In genomic region chr20:31815408-31816188, GRCh38 we compare ENCODE assay signal across 11 cellular contexts. TPM values are rescaled to one million over a fixed set of nuclear protein-coding genes. Genes with fewer than 3 reads are reported as not detected.
A peak's percentile ranks its signal among the peaks of the same experiment; 100 is the strongest.
DNase-seq lines count a peak whose midpoint lies in the region; FAIRE-seq and TF ChIP-seq lines count a peak whose summit lies in the region.
"Had no signal": no experiment of that assay in that cellular context is flagged by ENCODE, and none has a peak within 500 bp of the region (broad histone marks: within the 10 kb centered on the region; RNA-seq: fewer than 3 reads in every experiment).

No MANE protein-coding gene starts in this region.

- H3K27me3 ChIP-seq in mesendoderm (ENCODE audit: insufficient read depth, low read length, poor library complexity) (no peaks in the 10 kb centered on the region), smooth muscle cell (ENCODE audit: low read depth) (no peaks in the 10 kb centered on the region)

- no peak overlapping the region for H2AK5ac ChIP-seq in mesendoderm (ENCODE audit: low read length)

- H3K27ac ChIP-seq in mesendoderm (ENCODE audit: low read depth, low read length), result no peak overlapping the region
- no peak overlapping the region for H3K27ac ChIP-seq in smooth muscle cell (ENCODE audit: low read depth)
- H3K27ac ChIP-seq: epithelial cell of prostate had no signal

- DNase-seq in DMS 273 (lab: John Stamatoyannopoulos, UW; ENCODE audit: unreplicated experiment), result peak; percentile 76
- DNase-seq in HTR-8/SVneo (ENCODE audit: insufficient read length, low spot score), result peak; percentile 38
- DNase-seq in cerebellar cortex (ENCODE audit: low spot score), result peak; percentile 50
- peak; percentile 35 for DNase-seq in mesendoderm
- no peak for DNase-seq in globus pallidus (ENCODE audit: low spot score)
- DNase-seq in NCI-H2029 (lab: John Stamatoyannopoulos, UW), result no peak
- DNase-seq in smooth muscle cell (lab: John Stamatoyannopoulos, UW; ENCODE audit: unreplicated experiment), result no peak
- DNase-seq in activated T-cell treated with anti-CD3 and anti-CD28 coated beads for 4 hours, result no peak
- DNase-seq: HCEC 1CT had no signal

- no peak overlapping the region for H4K5ac ChIP-seq in mesendoderm (ENCODE audit: low read length)

- no peak overlapping the region for H2AFZ ChIP-seq in smooth muscle cell (ENCODE audit: low read depth)

- no peak overlapping the region for H2BK5ac ChIP-seq in mesendoderm (ENCODE audit: low read length)

- no peak overlapping the region for H3K4me2 ChIP-seq in mesendoderm (ENCODE audit: low read length)
- H3K4me2 ChIP-seq in smooth muscle cell, result no peak overlapping the region

- no peaks in the 10 kb centered on the region for H3K9me3 ChIP-seq in smooth muscle cell (replicated peaks; ENCODE audit: low read depth)

- no peak overlapping the region for H3K4me3 ChIP-seq in mesendoderm (ENCODE audit: low read length)
- no peak overlapping the region for H3K4me3 ChIP-seq in smooth muscle cell

- no peaks in the 10 kb centered on the region for H3K36me3 ChIP-seq in mesendoderm (ENCODE audit: control insufficient read depth, insufficient read depth, low read length)
- H3K36me3 ChIP-seq in smooth muscle cell (ENCODE audit: low read depth), result no peaks in the 10 kb centered on the region

- no peak overlapping the region for H3K4ac ChIP-seq in mesendoderm (ENCODE audit: low read depth, low read length)

- no peak overlapping the region for H3K9ac ChIP-seq in mesendoderm (ENCODE audit: low read length)
- no peak overlapping the region for H3K9ac ChIP-seq in smooth muscle cell (ENCODE audit: low read depth)

- no peak overlapping the region for H2BK120ac ChIP-seq in mesendoderm (ENCODE audit: low read depth, low read length)

- H3K23ac ChIP-seq in mesendoderm (ENCODE audit: low read length), result no peak overlapping the region

- no peaks in the 10 kb centered on the region for H3F3A ChIP-seq in smooth muscle cell (ENCODE audit: low read depth)

- TF ChIP-seq CTCF in smooth muscle cell (IDR thresholded peaks at IDR 0.05; ENCODE audit: borderline replicate concordance, insufficient read depth, poor library complexity, severe bottlenecking), result no peak

- H3K4me1 ChIP-seq in mesendoderm (ENCODE audit: control insufficient read depth, low read depth, low read length), result no peaks in the 10 kb centered on the region
- no peaks in the 10 kb centered on the region for H3K4me1 ChIP-seq in smooth muscle cell (ENCODE audit: low read depth)

- no CpG with 5 or more reads among the region's 9 CpGs for WGBS in mesendoderm (ENCODE audit: extremely low coverage, insufficient coverage, low lambda C conversion rate)
- 72% methylated on average over 9 of the region's 9 CpGs for WGBS in smooth muscle cell (ENCODE audit: low lambda C conversion rate)

- H3K18ac ChIP-seq in mesendoderm (ENCODE audit: low read length), result no peak overlapping the region

- H2BK15ac ChIP-seq in mesendoderm (replicated peaks; ENCODE audit: low read depth), result no peak overlapping the region

- H3K56ac ChIP-seq in mesendoderm (ENCODE audit: low read length), result no peak overlapping the region

- H4K8ac ChIP-seq in mesendoderm (ENCODE audit: low read depth, low read length), result no peak overlapping the region

- no peaks in the 10 kb centered on the region for H4K20me1 ChIP-seq in smooth muscle cell (ENCODE audit: low read depth)

- H3K79me2 ChIP-seq in mesendoderm (ENCODE audit: control insufficient read depth, insufficient read depth, low read length) (no peaks in the 10 kb centered on the region), smooth muscle cell (ENCODE audit: low read depth) (no peaks in the 10 kb centered on the region)

- H3K79me1 ChIP-seq in mesendoderm (ENCODE audit: low read length), result no peaks in the 10 kb centered on the region

- no peak for FAIRE-seq in HTR-8/SVneo (lab: Jason Lieb, UNC)

RNA-seq across cellular contexts. Expression of gene MYLK2, which starts 3.6 kb away (rescaled TPM):
- polyA plus RNA-seq in mesendoderm (2013, experiment 1 of 2), result 0.14 TPM
- 0.22 TPM for polyA plus RNA-seq in mesendoderm (2013, experiment 2 of 2)
- total RNA-seq in smooth muscle cell, result 0.09 and 0.54 TPM in 2 replicates
- 0.22 TPM in 1 of 2 replicates, not detected in the other for polyA plus RNA-seq in smooth muscle cell

RNA-seq across cellular contexts. Expression of gene FOXS1, which starts 29.8 kb away (rescaled TPM):
- 0.03 TPM for polyA plus RNA-seq in mesendoderm (2013, experiment 1 of 2)
- not detected for polyA plus RNA-seq in mesendoderm (2013, experiment 2 of 2)
- 0.09 and 2.6 TPM in 2 replicates for total RNA-seq in smooth muscle cell
- polyA plus RNA-seq in smooth muscle cell, result 2.1 and 3.3 TPM in 2 replicates
- total RNA-seq: activated CD8-positive, alpha-beta memory T cell treated with anti-CD3 and anti-CD28 coated beads for 36 hours had no signal

RNA-seq across cellular contexts. Expression of gene DUSP15, which starts 54.7 kb away (rescaled TPM):
- 0.27 TPM for polyA plus RNA-seq in mesendoderm (2013, experiment 1 of 2)
- polyA plus RNA-seq in mesendoderm (2013, experiment 2 of 2), result 0.15 TPM
- 10.2 and 13.6 TPM in 2 replicates for total RNA-seq in smooth muscle cell
- 3.7 and 6.2 TPM in 2 replicates for polyA plus RNA-seq in smooth muscle cell
- total RNA-seq: activated CD8-positive, alpha-beta memory T cell treated with anti-CD3 and anti-CD28 coated beads for 36 hours had no signal

RNA-seq across cellular contexts. Expression of gene TTLL9, which starts 54.8 kb away (rescaled TPM):
- not detected for polyA plus RNA-seq in mesendoderm (2013, experiment 1 of 2)
- 0.01 TPM for polyA plus RNA-seq in mesendoderm (2013, experiment 2 of 2)
- not detected in 2 replicates for total RNA-seq in smooth muscle cell
- 0.13 and 0.18 TPM in 2 replicates for polyA plus RNA-seq in smooth muscle cell
- total RNA-seq: activated CD8-positive, alpha-beta memory T cell treated with anti-CD3 and anti-CD28 coated beads for 36 hours had no signal

Comparison
In these comparisons a context has a peak if more than half of its experiments do, and no peak if none do; other contexts are left out.
1. DNase-seq: peak in DMS 273 (single experiment), HTR-8/SVneo (single experiment), cerebellar cortex (single experiment) and mesendoderm (single experiment); none in globus pallidus (single experiment), NCI-H2029 (single experiment), smooth muscle cell (single experiment) and activated T-cell treated with anti-CD3 and anti-CD28 coated beads for 4 hours (single experiment).